In genomic region chr3:43215138-43215537, GRCh38 we compare ENCODE assay signal across 22 cellular contexts.
DNase-seq lines count a peak whose midpoint lies in the region; ATAC-seq, FAIRE-seq and TF ChIP-seq lines count a peak whose summit lies in the region.
"Had no signal": no experiment of that assay in that cellular context is flagged by ENCODE, and none has a peak within 500 bp of the region (broad histone marks: within the 10 kb centered on the region; RNA-seq: fewer than 3 reads in every experiment).

No MANE protein-coding gene starts in this region.

- peak; percentile 61 for FAIRE-seq in urothelium cell line (lab: Jason Lieb, UNC)
- FAIRE-seq: GM12878 had no signal

- peak overlapping the region; percentile 94 for H3K27ac ChIP-seq in RWPE1
- no peak overlapping the region for H3K27ac ChIP-seq in naive thymus-derived CD4-positive, alpha-beta T cell (ENCODE audit: low read depth, low read length)
- H3K27ac ChIP-seq in upper lobe of right lung: no peak overlapping the region
- H3K27ac ChIP-seq: SJSA1 had no signal

- H3K9me3 ChIP-seq in naive thymus-derived CD4-positive, alpha-beta T cell (ENCODE audit: control insufficient read depth in 2 of 3, low read length in 3 of 3): no peaks in the 10 kb centered on the region
- no peaks in the 10 kb centered on the region for H3K9me3 ChIP-seq in upper lobe of right lung
- H3K9me3 ChIP-seq: BE2C, HAP-1, Peyer's patch, SJSA1 had no signal

- no peak overlapping the region for H3K4me3 ChIP-seq in epithelial cell of esophagus (ENCODE audit: low read length)
- H3K4me3 ChIP-seq in naive thymus-derived CD4-positive, alpha-beta T cell (ENCODE audit: low read length): no peak overlapping the region
- no peak overlapping the region for H3K4me3 ChIP-seq in upper lobe of right lung
- H3K4me3 ChIP-seq: GM12878, HAP-1, Peyer's patch, SJSA1 had no signal

- intact Hi-C loops in naive thymus-derived CD4-positive, alpha-beta T cell (cut with micrococcal nuclease): no loop called here
- intact Hi-C loops in upper lobe of right lung (cut with DNase I): no loop called here

- POLR2A ChIA-PET in RWPE1 (lab: Yijun Ruan, JAX; ENCODE audit: low non-redundant PET): interaction anchor here (0.6 kb wide), 1 partner anchor 253 kb away, joined by 4 read pairs; no protein-coding TSS in a partner anchor
- POLR2A ChIA-PET in naive thymus-derived CD4-positive, alpha-beta T cell (lab: Charles Lee): interaction anchor here (0.6 to 1.7 kb wide), 4 partner anchors 16 to 77 kb away, joined by 3 to 4 read pairs (median 3); no protein-coding TSS in a partner anchor

- peaks cover 0 to 3% (median 0%) of the 10 kb centered on the region in 5 donors for H3K36me3 Mint-ChIP-seq in naive thymus-derived CD4-positive, alpha-beta T cell

- CTCF ChIA-PET in RWPE1 (lab: Yijun Ruan, JAX): no interaction called here
- CTCF ChIA-PET in naive thymus-derived CD4-positive, alpha-beta T cell (lab: Charles Lee): interaction anchor here (1.1 to 1.2 kb wide), 4 partner anchors 15 to 62 kb away, joined by 3 to 5 read pairs (median 3); no protein-coding TSS in a partner anchor

- no peak for TF ChIP-seq CTCF in RWPE1 (conservative IDR thresholded peaks at IDR 0.05; ENCODE audit: low read depth)
- TF ChIP-seq CTCF in epithelial cell of esophagus (IDR thresholded peaks at IDR 0.05; ENCODE audit: insufficient read depth, low read depth, low read length, missing control alignments): no peak
- TF ChIP-seq CTCF in upper lobe of right lung (IDR thresholded peaks at IDR 0.05): no peak

- H3K4me1 Mint-ChIP-seq in naive thymus-derived CD4-positive, alpha-beta T cell: peaks cover 17 to 57% (median 52%) of the 10 kb centered on the region in 7 donors

- DNase-seq in RWPE1 (ENCODE audit: low spot score) (no peak), epithelial cell of esophagus (ENCODE audit: low read depth) (peak; percentile 11), urothelium cell line (ENCODE audit: low spot score) (no peak), upper lobe of right lung (no peak)
- DNase-seq in naive thymus-derived CD4-positive, alpha-beta T cell: no peak
- DNase-seq: BE2C; COR-L47; DMS 273 treated with DMSO at 0.1 percent for 48 hours; MV-4-11; NCI-H1105 treated with DMSO at 0.1 percent for 48 hours; NCI-H2029 treated with DMSO at 0.1 percent for 48 hours; NCI-H226; NCI-H510A treated with DMSO at 0.1 percent for 48 hours; NCI-H748 treated with DMSO at 0.1 percent for 48 hours; NK-92 treated with Interleukin-12 subunit alpha and Interleukin-12 subunit beta, amount 100 ng/mL, for 24 hours had no signal

- peaks cover 0 to 12% (median 0%) of the 10 kb centered on the region in 5 donors for H3K27me3 Mint-ChIP-seq in naive thymus-derived CD4-positive, alpha-beta T cell

- H3K4me1 ChIP-seq in naive thymus-derived CD4-positive, alpha-beta T cell (ENCODE audit: control insufficient read depth in 2 of 2, insufficient read depth in 2 of 2, low read length in 2 of 2): peaks cover 0 to 39% of the 10 kb centered on the region in 2 donors
- H3K4me1 ChIP-seq in upper lobe of right lung: no peaks in the 10 kb centered on the region
- H3K4me1 ChIP-seq: BE2C, HAP-1, Peyer's patch, SJSA1 had no signal

- no peaks in the 10 kb centered on the region for H3K9me3 Mint-ChIP-seq in naive thymus-derived CD4-positive, alpha-beta T cell

- H3K4me3 Mint-ChIP-seq in naive thymus-derived CD4-positive, alpha-beta T cell: no peak overlapping the region

- ATAC-seq in naive thymus-derived CD4-positive, alpha-beta T cell: no peak
- ATAC-seq in GM19467 (IDR thresholded peaks at IDR 0.05; ENCODE audit: unreplicated experiment) (no peak), upper lobe of right lung (no peak), HG02884 (IDR thresholded peaks at IDR 0.05; ENCODE audit: unreplicated experiment) (no peak)
- ATAC-seq: GM12878, Right ventricle myocardium inferior had no signal

- H3K36me3 ChIP-seq in naive thymus-derived CD4-positive, alpha-beta T cell (ENCODE audit: control insufficient read depth in 2 of 3, insufficient read depth in 3 of 3, low read length in 3 of 3): no peaks in the 10 kb centered on the region
- H3K36me3 ChIP-seq in upper lobe of right lung: no peaks in the 10 kb centered on the region
- H3K36me3 ChIP-seq: BE2C, HAP-1, Peyer's patch, SJSA1 had no signal

- no peaks in the 10 kb centered on the region for H3K27me3 ChIP-seq in naive thymus-derived CD4-positive, alpha-beta T cell (ENCODE audit: control insufficient read depth in 2 of 2, insufficient read depth in 2 of 2, low read length in 2 of 2)
- H3K27me3 ChIP-seq in upper lobe of right lung: no peaks in the 10 kb centered on the region
- H3K27me3 ChIP-seq: BE2C, Peyer's patch, SJSA1 had no signal

- peak overlapping the region in 6 of 9 donors; percentile 28 to 91 (median 56) for H3K27ac Mint-ChIP-seq in naive thymus-derived CD4-positive, alpha-beta T cell
